Comparison of ENCODE assay signal across 1 cellular context in the genomic region with DNA sequence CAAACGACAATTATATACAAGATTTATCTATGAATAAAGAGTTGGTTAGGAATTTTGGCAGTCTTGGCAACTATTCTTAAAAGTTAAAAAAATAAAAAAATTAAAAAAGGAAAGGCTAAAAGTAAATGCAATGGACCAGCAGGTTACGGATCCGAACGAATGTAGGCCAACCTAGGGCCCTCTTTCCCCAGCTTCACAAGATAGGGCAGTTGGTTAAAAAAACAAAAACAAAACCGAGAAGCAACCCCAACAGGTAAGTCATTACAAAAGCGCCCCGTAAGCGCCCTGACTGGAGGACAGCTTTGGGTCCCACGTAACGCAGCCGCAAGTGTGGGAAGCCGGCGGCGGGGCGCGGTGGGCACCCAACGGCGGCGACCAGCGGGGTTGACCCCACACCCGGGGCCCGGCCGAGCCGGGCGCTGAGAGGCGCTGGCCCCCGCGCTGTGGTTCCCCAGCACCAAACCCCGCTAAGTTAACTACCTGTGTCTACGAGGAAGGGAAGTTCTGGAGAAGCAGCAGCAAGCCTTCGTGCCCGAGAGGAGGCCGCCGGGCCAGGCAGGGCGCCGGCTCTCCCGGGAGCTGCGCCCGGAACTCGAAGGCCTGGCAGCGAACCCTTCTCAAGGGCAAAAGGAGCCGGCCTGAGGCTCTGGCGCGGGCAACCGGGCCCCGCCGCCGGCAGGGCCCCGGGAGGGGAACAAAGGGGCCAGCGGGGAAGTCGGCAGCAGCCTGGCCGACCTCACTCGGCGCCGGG.
TF ChIP-seq lines count a peak whose summit lies in the region.

No MANE protein-coding gene starts in this region.

TF ChIP-seq in GM12878, 131 proteins besides CTCF, POLR2A, EP300 and RAD21 (continued from another document):
- TF ChIP-seq, protein P1, sequence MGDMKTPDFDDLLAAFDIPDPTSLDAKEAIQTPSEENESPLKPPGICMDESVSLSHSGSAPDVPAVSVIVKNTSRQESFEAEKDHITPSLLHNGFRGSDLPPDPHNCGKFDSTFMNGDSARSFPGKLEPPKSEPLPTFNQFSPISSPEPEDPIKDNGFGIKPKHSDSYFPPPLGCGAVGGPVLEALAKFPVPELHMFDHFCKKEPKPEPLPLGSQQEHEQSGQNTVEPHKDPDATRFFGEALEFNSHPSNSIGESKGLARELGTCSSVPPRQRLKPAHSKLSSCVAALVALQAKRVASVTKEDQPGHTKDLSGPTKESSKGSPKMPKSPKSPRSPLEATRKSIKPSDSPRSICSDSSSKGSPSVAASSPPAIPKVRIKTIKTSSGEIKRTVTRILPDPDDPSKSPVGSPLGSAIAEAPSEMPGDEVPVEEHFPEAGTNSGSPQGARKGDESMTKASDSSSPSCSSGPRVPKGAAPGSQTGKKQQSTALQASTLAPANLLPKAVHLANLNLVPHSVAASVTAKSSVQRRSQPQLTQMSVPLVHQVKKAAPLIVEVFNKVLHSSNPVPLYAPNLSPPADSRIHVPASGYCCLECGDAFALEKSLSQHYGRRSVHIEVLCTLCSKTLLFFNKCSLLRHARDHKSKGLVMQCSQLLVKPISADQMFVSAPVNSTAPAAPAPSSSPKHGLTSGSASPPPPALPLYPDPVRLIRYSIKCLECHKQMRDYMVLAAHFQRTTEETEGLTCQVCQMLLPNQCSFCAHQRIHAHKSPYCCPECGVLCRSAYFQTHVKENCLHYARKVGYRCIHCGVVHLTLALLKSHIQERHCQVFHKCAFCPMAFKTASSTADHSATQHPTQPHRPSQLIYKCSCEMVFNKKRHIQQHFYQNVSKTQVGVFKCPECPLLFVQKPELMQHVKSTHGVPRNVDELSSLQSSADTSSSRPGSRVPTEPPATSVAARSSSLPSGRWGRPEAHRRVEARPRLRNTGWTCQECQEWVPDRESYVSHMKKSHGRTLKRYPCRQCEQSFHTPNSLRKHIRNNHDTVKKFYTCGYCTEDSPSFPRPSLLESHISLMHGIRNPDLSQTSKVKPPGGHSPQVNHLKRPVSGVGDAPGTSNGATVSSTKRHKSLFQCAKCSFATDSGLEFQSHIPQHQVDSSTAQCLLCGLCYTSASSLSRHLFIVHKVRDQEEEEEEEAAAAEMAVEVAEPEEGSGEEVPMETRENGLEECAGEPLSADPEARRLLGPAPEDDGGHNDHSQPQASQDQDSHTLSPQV (IDR thresholded peaks at IDR 0.05), result 0 out of 2 replicates have a peak, but pooled peaks have one; percentile 27
- TF ChIP-seq HDAC6 (IDR thresholded peaks at IDR 0.05; ENCODE audit: unreplicated experiment), result no peak
- TF ChIP-seq, protein P2, sequence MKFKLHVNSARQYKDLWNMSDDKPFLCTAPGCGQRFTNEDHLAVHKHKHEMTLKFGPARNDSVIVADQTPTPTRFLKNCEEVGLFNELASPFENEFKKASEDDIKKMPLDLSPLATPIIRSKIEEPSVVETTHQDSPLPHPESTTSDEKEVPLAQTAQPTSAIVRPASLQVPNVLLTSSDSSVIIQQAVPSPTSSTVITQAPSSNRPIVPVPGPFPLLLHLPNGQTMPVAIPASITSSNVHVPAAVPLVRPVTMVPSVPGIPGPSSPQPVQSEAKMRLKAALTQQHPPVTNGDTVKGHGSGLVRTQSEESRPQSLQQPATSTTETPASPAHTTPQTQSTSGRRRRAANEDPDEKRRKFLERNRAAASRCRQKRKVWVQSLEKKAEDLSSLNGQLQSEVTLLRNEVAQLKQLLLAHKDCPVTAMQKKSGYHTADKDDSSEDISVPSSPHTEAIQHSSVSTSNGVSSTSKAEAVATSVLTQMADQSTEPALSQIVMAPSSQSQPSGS (IDR thresholded peaks at IDR 0.05; ENCODE audit: low read length), result no peak
- no peak for TF ChIP-seq MEF2B (IDR thresholded peaks at IDR 0.05; ENCODE audit: partially characterized antibody, poor library complexity, severe bottlenecking)
- TF ChIP-seq, protein P3, sequence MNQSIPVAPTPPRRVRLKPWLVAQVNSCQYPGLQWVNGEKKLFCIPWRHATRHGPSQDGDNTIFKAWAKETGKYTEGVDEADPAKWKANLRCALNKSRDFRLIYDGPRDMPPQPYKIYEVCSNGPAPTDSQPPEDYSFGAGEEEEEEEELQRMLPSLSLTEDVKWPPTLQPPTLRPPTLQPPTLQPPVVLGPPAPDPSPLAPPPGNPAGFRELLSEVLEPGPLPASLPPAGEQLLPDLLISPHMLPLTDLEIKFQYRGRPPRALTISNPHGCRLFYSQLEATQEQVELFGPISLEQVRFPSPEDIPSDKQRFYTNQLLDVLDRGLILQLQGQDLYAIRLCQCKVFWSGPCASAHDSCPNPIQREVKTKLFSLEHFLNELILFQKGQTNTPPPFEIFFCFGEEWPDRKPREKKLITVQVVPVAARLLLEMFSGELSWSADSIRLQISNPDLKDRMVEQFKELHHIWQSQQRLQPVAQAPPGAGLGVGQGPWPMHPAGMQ (IDR thresholded peaks at IDR 0.05; ENCODE audit: borderline replicate concordance), result no peak
- 0 out of 2 replicates have a peak, but pooled peaks have one; percentile 15 for TF ChIP-seq YY1 (IDR thresholded peaks at IDR 0.05; ENCODE audit: low read depth, low read length)
- TF ChIP-seq BHLHE40 (IDR thresholded peaks at IDR 0.05; ENCODE audit: borderline replicate concordance in 1 of 2, low read depth in 2 of 2, low read length in 1 of 2), result 0 out of 4 replicates have a peak, but pooled peaks of 1 of the 2 experiments have one; percentile 12
- TF ChIP-seq RUNX3 (IDR thresholded peaks at IDR 0.05; ENCODE audit: low read length), result peak; percentile 55
- TF ChIP-seq, protein P4, sequence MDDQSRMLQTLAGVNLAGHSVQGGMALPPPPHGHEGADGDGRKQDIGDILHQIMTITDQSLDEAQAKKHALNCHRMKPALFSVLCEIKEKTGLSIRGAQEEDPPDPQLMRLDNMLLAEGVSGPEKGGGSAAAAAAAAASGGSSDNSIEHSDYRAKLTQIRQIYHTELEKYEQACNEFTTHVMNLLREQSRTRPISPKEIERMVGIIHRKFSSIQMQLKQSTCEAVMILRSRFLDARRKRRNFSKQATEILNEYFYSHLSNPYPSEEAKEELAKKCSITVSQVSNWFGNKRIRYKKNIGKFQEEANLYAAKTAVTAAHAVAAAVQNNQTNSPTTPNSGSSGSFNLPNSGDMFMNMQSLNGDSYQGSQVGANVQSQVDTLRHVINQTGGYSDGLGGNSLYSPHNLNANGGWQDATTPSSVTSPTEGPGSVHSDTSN (IDR thresholded peaks at IDR 0.05; ENCODE audit: insufficient replicate concordance, low read depth, low read length), result no peak
- TF ChIP-seq KAT2A (conservative IDR thresholded peaks at IDR 0.05; ENCODE audit: control insufficient read depth, low read depth, low read length), result no peak
- no peak for TF ChIP-seq TBL1XR1 (IDR thresholded peaks at IDR 0.05; ENCODE audit: low read depth, low read length)
- TF ChIP-seq CREM (IDR thresholded peaks at IDR 0.05; ENCODE audit: low read depth), result peak; percentile 27; the same call in 1 of the 2 replicates
- TF ChIP-seq, protein P5, sequence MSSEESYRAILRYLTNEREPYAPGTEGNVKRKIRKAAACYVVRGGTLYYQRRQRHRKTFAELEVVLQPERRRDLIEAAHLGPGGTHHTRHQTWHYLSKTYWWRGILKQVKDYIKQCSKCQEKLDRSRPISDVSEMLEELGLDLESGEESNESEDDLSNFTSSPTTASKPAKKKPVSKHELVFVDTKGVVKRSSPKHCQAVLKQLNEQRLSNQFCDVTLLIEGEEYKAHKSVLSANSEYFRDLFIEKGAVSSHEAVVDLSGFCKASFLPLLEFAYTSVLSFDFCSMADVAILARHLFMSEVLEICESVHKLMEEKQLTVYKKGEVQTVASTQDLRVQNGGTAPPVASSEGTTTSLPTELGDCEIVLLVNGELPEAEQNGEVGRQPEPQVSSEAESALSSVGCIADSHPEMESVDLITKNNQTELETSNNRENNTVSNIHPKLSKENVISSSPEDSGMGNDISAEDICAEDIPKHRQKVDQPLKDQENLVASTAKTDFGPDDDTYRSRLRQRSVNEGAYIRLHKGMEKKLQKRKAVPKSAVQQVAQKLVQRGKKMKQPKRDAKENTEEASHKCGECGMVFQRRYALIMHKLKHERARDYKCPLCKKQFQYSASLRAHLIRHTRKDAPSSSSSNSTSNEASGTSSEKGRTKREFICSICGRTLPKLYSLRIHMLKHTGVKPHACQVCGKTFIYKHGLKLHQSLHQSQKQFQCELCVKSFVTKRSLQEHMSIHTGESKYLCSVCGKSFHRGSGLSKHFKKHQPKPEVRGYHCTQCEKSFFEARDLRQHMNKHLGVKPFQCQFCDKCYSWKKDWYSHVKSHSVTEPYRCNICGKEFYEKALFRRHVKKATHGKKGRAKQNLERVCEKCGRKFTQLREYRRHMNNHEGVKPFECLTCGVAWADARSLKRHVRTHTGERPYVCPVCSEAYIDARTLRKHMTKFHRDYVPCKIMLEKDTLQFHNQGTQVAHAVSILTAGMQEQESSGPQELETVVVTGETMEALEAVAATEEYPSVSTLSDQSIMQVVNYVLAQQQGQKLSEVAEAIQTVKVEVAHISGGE (CRISPR knock-in tag; IDR thresholded peaks at IDR 0.05), result no peak
- TF ChIP-seq SIN3A (IDR thresholded peaks at IDR 0.05; ENCODE audit: low read depth, low read length), result 0 out of 2 replicates have a peak, but pooled peaks have one; percentile 7
- TF ChIP-seq, protein P6, sequence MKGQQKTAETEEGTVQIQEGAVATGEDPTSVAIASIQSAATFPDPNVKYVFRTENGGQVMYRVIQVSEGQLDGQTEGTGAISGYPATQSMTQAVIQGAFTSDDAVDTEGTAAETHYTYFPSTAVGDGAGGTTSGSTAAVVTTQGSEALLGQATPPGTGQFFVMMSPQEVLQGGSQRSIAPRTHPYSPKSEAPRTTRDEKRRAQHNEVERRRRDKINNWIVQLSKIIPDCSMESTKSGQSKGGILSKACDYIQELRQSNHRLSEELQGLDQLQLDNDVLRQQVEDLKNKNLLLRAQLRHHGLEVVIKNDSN (IDR thresholded peaks at IDR 0.05; ENCODE audit: borderline replicate concordance, extremely low read length, insufficient read depth, low read depth, low read length), result no peak
